In the genomic region with DNA sequence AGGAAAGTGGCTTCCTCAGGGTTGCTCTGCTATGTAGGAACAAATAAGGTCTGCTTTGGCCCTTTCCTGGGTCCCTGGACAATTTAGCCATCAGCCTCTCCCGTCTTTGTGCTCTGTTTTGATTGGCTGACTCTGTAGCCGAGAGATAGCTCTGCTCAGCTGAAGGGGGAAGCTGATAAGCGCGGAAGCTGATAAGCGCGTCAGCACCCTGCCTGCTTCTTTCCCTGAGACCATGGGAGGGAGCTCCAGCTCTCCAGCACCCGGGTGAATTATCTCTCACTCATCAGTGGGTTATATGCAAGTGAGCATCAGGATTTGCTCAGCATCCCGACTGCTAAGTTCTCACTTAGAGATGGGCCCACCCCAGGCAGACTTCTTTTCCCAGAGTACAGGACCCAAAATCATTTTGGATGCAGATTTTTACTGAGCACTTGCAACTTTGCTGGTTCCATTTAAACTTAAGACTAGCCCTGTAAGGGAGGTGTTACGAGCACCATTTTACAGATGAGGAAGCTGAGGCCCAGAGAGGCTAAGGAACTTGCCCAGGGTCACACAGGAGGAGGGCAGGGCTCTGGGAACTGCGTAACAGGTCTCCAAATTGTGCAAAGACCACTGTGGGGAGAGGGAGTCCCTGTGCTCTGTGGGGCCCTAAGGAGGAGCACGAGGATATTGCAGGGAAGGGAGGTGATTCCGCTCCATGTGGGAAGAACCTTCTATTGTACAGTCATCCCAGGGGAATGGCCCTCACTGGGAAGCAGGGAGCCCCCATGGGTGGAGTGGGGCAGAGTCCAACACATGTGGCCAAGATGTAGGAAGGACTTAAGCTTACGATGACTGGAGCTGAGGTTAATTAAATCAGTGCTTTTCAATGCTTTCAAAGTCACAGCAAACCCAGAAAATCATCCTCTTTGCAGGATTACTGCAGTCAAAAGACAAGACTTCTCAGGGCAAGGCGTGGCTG, we compare ENCODE assay signal across 8 cellular contexts.
DNase-seq lines count a peak whose midpoint lies in the region; ATAC-seq lines count a peak whose summit lies in the region.

No MANE protein-coding gene starts in this region.

- peak; percentile 34 for DNase-seq in NCI-H748 (lab: John Stamatoyannopoulos, UW; ENCODE audit: unreplicated experiment)
- no peak for DNase-seq in NCI-H748 treated with DMSO at 0.1 percent for 48 hours (lab: John Stamatoyannopoulos, UW)
- DNase-seq in SW480 (ENCODE audit: low spot score) = peak; percentile 14
- DNase-seq in Right ventricle myocardium superior = peak; percentile 61
- peak; percentile 56 for DNase-seq in superior temporal gyrus (ENCODE audit: extremely low spot score)
- no peak for DNase-seq in GF-D8 (lab: John Stamatoyannopoulos, UW)

- intact Hi-C loops in Right ventricle myocardium superior (cut with DNase I) = no loop called here

- ATAC-seq in Right ventricle myocardium superior (ENCODE audit: poor library complexity) (peak; percentile 80), GM19397 (IDR thresholded peaks at IDR 0.05; ENCODE audit: unreplicated experiment) (no peak), GM18867 (IDR thresholded peaks at IDR 0.05; ENCODE audit: unreplicated experiment) (no peak)

Comparison
In these comparisons a context has a peak if more than half of its experiments do, and no peak if none do; other contexts are left out.
1. DNase-seq: peak in NCI-H748 (single experiment), SW480 (single experiment), Right ventricle myocardium superior (single experiment) and superior temporal gyrus (single experiment); none in NCI-H748 treated with DMSO at 0.1 percent for 48 hours (single experiment) and GF-D8 (single experiment).